Comparison of ENCODE assay signal across 14 cellular contexts in the genomic region with DNA sequence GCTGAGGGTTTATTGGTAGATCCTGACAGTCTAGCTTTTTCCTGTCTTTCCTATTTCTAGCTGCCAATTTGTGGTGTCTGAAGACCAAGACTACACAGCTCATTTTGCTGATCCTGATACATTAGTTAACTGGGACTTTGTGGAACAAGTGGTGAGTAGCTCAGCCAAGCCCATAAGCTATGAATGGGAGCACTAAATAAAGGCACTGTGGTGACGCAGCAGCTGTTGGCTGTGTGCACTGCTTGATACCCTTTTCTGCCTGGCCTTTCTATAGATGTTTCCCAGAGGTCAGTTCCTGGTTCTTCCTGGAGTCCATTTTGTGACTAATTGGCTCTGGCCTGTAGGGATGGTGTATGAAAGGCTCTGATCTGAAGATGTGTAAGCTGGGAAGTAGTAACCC.
"Had no signal": no experiment of that assay in that cellular context is flagged by ENCODE, and none has a peak within 500 bp of the region (broad histone marks: within the 10 kb centered on the region; RNA-seq: fewer than 3 reads in every experiment).

No MANE protein-coding gene starts in this region.

- H3K9me3 ChIP-seq: adrenal gland, neutrophil, SJSA1, transverse colon had no signal

- DNase-seq: activated CD4-positive, alpha-beta T cell treated with anti-CD3 and anti-CD28 coated beads, Interleukin-2, amount 50 U/mL, for 4 hours; activated naive CD4-positive, alpha-beta T cell treated with anti-CD3 and anti-CD28 coated beads, Interleukin-2, amount 10 ng/mL, durations not matched to agents 7 days and 5 days; endodermal cell; stimulated activated CD4-positive, alpha-beta T cell treated with anti-CD3 and anti-CD28 coated beads, Interleukin-15, amount 100 ng/mL, for 24 hours; stimulated activated CD4-positive, alpha-beta T cell treated with anti-CD3 and anti-CD28 coated beads, Interleukin-4, amount 100 ng/mL, for 24 hours; SW 1271; transverse colon had no signal

- H3K4me1 Mint-ChIP-seq: endodermal cell had no signal

- H3K4me3 Mint-ChIP-seq: activated naive CD4-positive, alpha-beta T cell treated with anti-CD3 and anti-CD28 coated beads, Interleukin-2, amount 10 ng/mL, durations not matched to agents 7 days and 5 days; central memory CD8-positive, alpha-beta T cell; dendritic cell treated with granulocyte-macrophage colony-stimulating factor and Interleukin-4, amounts not matched to agents 40 ng/mL and 50 ng/mL, for 4 days; endodermal cell had no signal

- H3K4me1 ChIP-seq: SJSA1 had no signal

- H3K27me3 ChIP-seq: adrenal gland, neutrophil, SJSA1, transverse colon had no signal

- H3K9me3 Mint-ChIP-seq: activated naive CD4-positive, alpha-beta T cell treated with anti-CD3 and anti-CD28 coated beads, Interleukin-2, amount 10 ng/mL, durations not matched to agents 7 days and 5 days; central memory CD8-positive, alpha-beta T cell; dendritic cell treated with granulocyte-macrophage colony-stimulating factor and Interleukin-4, amounts not matched to agents 40 ng/mL and 50 ng/mL, for 4 days; endodermal cell had no signal

- ATAC-seq: activated CD4-positive, CD25-positive, alpha-beta regulatory T cell treated with anti-CD3 and anti-CD28 coated beads, Interleukin-2, amount 50 U/mL, for 24 hours had no signal

- H3K27me3 Mint-ChIP-seq: activated naive CD4-positive, alpha-beta T cell treated with anti-CD3 and anti-CD28 coated beads, Interleukin-2, amount 10 ng/mL, durations not matched to agents 7 days and 5 days; central memory CD8-positive, alpha-beta T cell; dendritic cell treated with granulocyte-macrophage colony-stimulating factor and Interleukin-4, amounts not matched to agents 40 ng/mL and 50 ng/mL, for 4 days had no signal

- H3K4me3 ChIP-seq: adrenal gland, SJSA1, transverse colon had no signal

- H3K27ac ChIP-seq: neutrophil, SJSA1, transverse colon had no signal

- H3K27ac Mint-ChIP-seq: activated naive CD4-positive, alpha-beta T cell treated with anti-CD3 and anti-CD28 coated beads, Interleukin-2, amount 10 ng/mL, durations not matched to agents 7 days and 5 days; dendritic cell treated with granulocyte-macrophage colony-stimulating factor and Interleukin-4, amounts not matched to agents 40 ng/mL and 50 ng/mL, for 4 days had no signal

- FAIRE-seq: keratinocyte had no signal
